In the genomic region with DNA sequence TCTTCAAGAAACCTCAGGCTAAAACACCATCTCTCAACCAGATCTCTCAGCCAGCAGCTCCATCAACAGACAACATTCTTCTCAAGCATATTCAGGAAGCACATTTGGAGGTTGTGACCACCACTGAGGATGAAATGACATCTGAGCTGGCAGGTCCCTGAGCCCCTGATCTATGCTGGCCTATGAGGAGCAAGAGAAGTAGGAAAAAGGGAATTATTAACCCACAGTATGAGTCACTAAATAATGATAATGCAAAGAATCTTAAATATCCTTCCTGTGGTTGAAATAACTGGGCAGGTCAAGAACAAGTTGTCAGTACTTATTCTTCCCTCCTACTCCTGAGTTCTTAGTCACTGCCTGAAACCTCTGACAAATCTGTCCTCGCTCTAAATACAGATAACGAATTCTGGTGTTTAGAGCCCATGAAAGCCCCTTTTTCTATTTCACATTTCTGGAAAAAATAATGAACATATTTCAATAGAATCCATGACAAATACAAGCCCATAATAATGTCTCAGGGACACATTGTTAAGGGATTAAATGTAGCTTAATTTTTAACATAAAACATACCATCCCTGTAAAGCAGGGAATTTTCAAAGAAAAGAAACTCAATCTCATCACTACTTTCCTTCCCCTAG, we compare ENCODE assay signal across 11 cellular contexts.
DNase-seq lines count a peak whose midpoint lies in the region; ATAC-seq and TF ChIP-seq lines count a peak whose summit lies in the region.
"Had no signal": no experiment of that assay in that cellular context is flagged by ENCODE, and none has a peak within 500 bp of the region (broad histone marks: within the 10 kb centered on the region; RNA-seq: fewer than 3 reads in every experiment).

No MANE protein-coding gene starts in this region.

- H3K4me3 ChIP-seq in foreskin fibroblast (ENCODE audit: low read depth in 1 of 2, low read length in 2 of 2) (no peak overlapping the region), aorta (ENCODE audit: low read length in 2 of 2) (no peak overlapping the region)

- no peak for TF ChIP-seq CTCF in foreskin fibroblast (IDR thresholded peaks at IDR 0.05; ENCODE audit: low read depth, low read length)
- TF ChIP-seq CTCF in type B pancreatic cell (conservative IDR thresholded peaks at IDR 0.05) = no peak

- H3K27ac Mint-ChIP-seq in type B pancreatic cell = peak overlapping the region; percentile 54
- no peak overlapping the region for H3K27ac Mint-ChIP-seq in activated naive CD4-positive, alpha-beta T cell treated with anti-CD3 and anti-CD28 coated beads, Interleukin-2, amount 50 U/mL, for 72 hours
- H3K27ac Mint-ChIP-seq: activated T-helper 17 cell treated with anti-CD3 and anti-CD28 coated beads, Interleukin-2, amount 50 U/mL, for 72 hours had no signal

- no peaks in the 10 kb centered on the region for H3K9me3 Mint-ChIP-seq in type B pancreatic cell
- H3K9me3 Mint-ChIP-seq in activated naive CD4-positive, alpha-beta T cell treated with anti-CD3 and anti-CD28 coated beads, Interleukin-2, amount 50 U/mL, for 72 hours = no peaks in the 10 kb centered on the region
- H3K9me3 Mint-ChIP-seq: activated T-helper 17 cell treated with anti-CD3 and anti-CD28 coated beads, Interleukin-2, amount 50 U/mL, for 72 hours had no signal

- no peak overlapping the region for H3K27ac ChIP-seq in aorta (ENCODE audit: low read depth in 1 of 2, low read length in 2 of 2)

- no peaks in the 10 kb centered on the region for H3K36me3 Mint-ChIP-seq in type B pancreatic cell
- no peaks in the 10 kb centered on the region for H3K36me3 Mint-ChIP-seq in activated naive CD4-positive, alpha-beta T cell treated with anti-CD3 and anti-CD28 coated beads, Interleukin-2, amount 50 U/mL, for 72 hours

- no peak overlapping the region for H3K4me3 Mint-ChIP-seq in type B pancreatic cell
- H3K4me3 Mint-ChIP-seq: activated T-helper 17 cell treated with anti-CD3 and anti-CD28 coated beads, Interleukin-2, amount 50 U/mL, for 72 hours had no signal

- no peaks in the 10 kb centered on the region for H3K4me1 ChIP-seq in aorta (ENCODE audit: control insufficient read depth in 1 of 2, insufficient read depth in 2 of 2, low read length in 2 of 2)

- H3K27me3 Mint-ChIP-seq in type B pancreatic cell = peaks cover 3% of the 10 kb centered on the region
- H3K27me3 Mint-ChIP-seq: activated T-helper 17 cell treated with anti-CD3 and anti-CD28 coated beads, Interleukin-2, amount 50 U/mL, for 72 hours had no signal

- peaks cover 28% of the 10 kb centered on the region for H3K4me1 Mint-ChIP-seq in type B pancreatic cell (ENCODE audit: unreplicated experiment)
- H3K4me1 Mint-ChIP-seq: activated T-helper 17 cell treated with anti-CD3 and anti-CD28 coated beads, Interleukin-2, amount 50 U/mL, for 72 hours had no signal

- intact Hi-C loops in aorta (cut with DNase I) = no loop called here

- no peaks in the 10 kb centered on the region for H3K9me3 ChIP-seq in aorta (ENCODE audit: control insufficient read depth, low read length)

- DNase-seq in H4 (ENCODE audit: low spot score) = peak; percentile 79
- peak; percentile 91 to 97 for DNase-seq in foreskin fibroblast
- no peak for DNase-seq in type B pancreatic cell (ENCODE audit: extremely low spot score, unreplicated experiment)
- DNase-seq in activated naive CD4-positive, alpha-beta T cell treated with anti-CD3 and anti-CD28 coated beads, Interleukin-2, amount 50 U/mL, for 72 hours (ENCODE audit: low spot score in 2 of 2) = no peak
- DNase-seq in aorta = no peak
- DNase-seq: activated CD4-positive, CD25-positive, alpha-beta regulatory T cell; left cardiac atrium; NCI-H1048 had no signal

- H3K36me3 ChIP-seq in aorta (ENCODE audit: control insufficient read depth in 1 of 2, insufficient read depth in 2 of 2, low read length in 1 of 2) = no peaks in the 10 kb centered on the region

- WGBS in aorta, 2 donors = 73 to 77% methylated on average over 2 of the region's 2 CpGs

- no peaks in the 10 kb centered on the region for H3K27me3 ChIP-seq in aorta (ENCODE audit: control insufficient read depth in 1 of 2, insufficient read depth in 2 of 2, low read length in 1 of 2)

- ATAC-seq in SK-N-SH treated with all-trans-retinoic acid at 6 μM for 48 hours (peak; percentile 94), aorta (ENCODE audit: low FRiP score) (no peak), GM18868 (IDR thresholded peaks at IDR 0.05; ENCODE audit: unreplicated experiment) (no peak)
- no peak for ATAC-seq in activated naive CD4-positive, alpha-beta T cell treated with anti-CD3 and anti-CD28 coated beads, Interleukin-2, amount 50 U/mL, for 72 hours
- ATAC-seq: activated T-helper 17 cell treated with anti-CD3 and anti-CD28 coated beads, Interleukin-2, amount 50 U/mL, for 72 hours had no signal

TF ChIP-seq in SK-N-SH treated with all-trans-retinoic acid at 6 μM for 48 hours, 23 proteins besides CTCF, POLR2A, EP300 and RAD21:
- peak; percentile 77; the same call in 1 of the 2 replicates for TF ChIP-seq TOX (CRISPR knock-in tag; IDR thresholded peaks at IDR 0.05; ENCODE audit: borderline replicate concordance)
- peak; percentile 58; the same call in 1 of the 2 replicates for TF ChIP-seq ISL1 (CRISPR knock-in tag; IDR thresholded peaks at IDR 0.05)
- TF ChIP-seq BACH2 (CRISPR knock-in tag; IDR thresholded peaks at IDR 0.05; ENCODE audit: borderline replicate concordance) = no peak
- no peak for TF ChIP-seq ZNF70 (CRISPR knock-in tag; IDR thresholded peaks at IDR 0.05)
- TF ChIP-seq, protein P1, sequence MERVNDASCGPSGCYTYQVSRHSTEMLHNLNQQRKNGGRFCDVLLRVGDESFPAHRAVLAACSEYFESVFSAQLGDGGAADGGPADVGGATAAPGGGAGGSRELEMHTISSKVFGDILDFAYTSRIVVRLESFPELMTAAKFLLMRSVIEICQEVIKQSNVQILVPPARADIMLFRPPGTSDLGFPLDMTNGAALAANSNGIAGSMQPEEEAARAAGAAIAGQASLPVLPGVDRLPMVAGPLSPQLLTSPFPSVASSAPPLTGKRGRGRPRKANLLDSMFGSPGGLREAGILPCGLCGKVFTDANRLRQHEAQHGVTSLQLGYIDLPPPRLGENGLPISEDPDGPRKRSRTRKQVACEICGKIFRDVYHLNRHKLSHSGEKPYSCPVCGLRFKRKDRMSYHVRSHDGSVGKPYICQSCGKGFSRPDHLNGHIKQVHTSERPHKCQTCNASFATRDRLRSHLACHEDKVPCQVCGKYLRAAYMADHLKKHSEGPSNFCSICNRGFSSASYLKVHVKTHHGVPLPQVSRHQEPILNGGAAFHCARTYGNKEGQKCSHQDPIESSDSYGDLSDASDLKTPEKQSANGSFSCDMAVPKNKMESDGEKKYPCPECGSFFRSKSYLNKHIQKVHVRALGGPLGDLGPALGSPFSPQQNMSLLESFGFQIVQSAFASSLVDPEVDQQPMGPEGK (CRISPR knock-in tag; IDR thresholded peaks at IDR 0.05; ENCODE audit: borderline replicate concordance) = 0 out of 2 replicates have a peak, but pooled peaks have one; percentile 20

Comparison
In these comparisons a context has a peak if more than half of its experiments do, and no peak if none do; other contexts are left out.
1. DNase-seq: peak in H4 (single experiment) and foreskin fibroblast (2 of 2); none in type B pancreatic cell (single experiment), activated naive CD4-positive, alpha-beta T cell treated with anti-CD3 and anti-CD28 coated beads, Interleukin-2, amount 50 U/mL, for 72 hours (0 of 2) and aorta (0 of 2).